In the genomic region with DNA sequence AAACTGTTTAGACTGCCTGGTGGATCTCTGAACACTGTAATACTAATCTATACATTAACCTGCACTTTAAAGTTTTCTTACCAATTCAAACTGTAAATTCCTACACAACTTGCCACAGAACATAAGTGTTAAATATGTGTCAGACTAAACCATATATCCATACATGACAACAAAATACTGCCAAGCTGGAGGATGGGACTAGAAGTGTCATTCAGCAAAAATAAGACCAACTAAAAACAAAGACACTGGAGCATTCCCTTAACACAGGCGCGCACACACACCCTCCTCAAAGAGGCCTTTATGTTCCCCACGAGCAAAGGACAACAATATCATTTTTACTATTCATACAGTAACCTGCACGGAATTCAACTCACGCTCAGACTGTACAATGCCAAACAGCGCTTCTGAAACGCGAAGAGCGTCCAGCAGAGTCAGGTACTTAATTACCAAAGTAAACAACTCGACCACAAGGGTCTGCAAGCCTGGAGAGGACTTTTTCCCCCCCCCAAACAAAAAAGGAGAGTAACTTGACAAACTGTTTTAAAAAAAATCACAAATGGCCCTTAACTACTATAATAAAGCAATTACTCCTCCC, we compare ENCODE assay signal across 1 cellular context.
TF ChIP-seq lines count a peak whose summit lies in the region.

No MANE protein-coding gene starts in this region.

TF ChIP-seq in K562, 482 proteins besides CTCF, POLR2A, EP300 and RAD21:
- TF ChIP-seq TBL1XR1 (IDR thresholded peaks at IDR 0.05; ENCODE audit: low read length in 2 of 2), result no peak
- TF ChIP-seq, protein P1, sequence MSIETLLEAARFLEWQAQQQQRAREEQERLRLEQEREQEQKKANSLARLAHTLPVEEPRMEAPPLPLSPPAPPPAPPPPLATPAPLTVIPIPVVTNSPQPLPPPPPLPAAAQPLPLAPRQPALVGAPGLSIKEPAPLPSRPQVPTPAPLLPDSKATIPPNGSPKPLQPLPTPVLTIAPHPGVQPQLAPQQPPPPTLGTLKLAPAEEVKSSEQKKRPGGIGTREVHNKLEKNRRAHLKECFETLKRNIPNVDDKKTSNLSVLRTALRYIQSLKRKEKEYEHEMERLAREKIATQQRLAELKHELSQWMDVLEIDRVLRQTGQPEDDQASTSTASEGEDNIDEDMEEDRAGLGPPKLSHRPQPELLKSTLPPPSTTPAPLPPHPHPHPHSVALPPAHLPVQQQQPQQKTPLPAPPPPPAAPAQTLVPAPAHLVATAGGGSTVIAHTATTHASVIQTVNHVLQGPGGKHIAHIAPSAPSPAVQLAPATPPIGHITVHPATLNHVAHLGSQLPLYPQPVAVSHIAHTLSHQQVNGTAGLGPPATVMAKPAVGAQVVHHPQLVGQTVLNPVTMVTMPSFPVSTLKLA (conservative IDR thresholded peaks at IDR 0.05), result peak in 1 of 2 experiments; percentile 35; a peak in 1 of 4 replicates
- TF ChIP-seq EHMT2 (IDR thresholded peaks at IDR 0.05), result no peak
- TF ChIP-seq NCOA1 (IDR thresholded peaks at IDR 0.05; ENCODE audit: low read depth), result 0 out of 2 replicates have a peak, but pooled peaks have one; percentile 8
- 0 out of 2 replicates have a peak, but pooled peaks have one; percentile 15 for TF ChIP-seq EP400 (IDR thresholded peaks at IDR 0.05)
- TF ChIP-seq MECOM (CRISPR knock-in tag; IDR thresholded peaks at IDR 0.05), result no peak
- TF ChIP-seq C11orf30 (IDR thresholded peaks at IDR 0.05; ENCODE audit: low read depth), result peak; percentile 67
- TF ChIP-seq, protein P2, sequence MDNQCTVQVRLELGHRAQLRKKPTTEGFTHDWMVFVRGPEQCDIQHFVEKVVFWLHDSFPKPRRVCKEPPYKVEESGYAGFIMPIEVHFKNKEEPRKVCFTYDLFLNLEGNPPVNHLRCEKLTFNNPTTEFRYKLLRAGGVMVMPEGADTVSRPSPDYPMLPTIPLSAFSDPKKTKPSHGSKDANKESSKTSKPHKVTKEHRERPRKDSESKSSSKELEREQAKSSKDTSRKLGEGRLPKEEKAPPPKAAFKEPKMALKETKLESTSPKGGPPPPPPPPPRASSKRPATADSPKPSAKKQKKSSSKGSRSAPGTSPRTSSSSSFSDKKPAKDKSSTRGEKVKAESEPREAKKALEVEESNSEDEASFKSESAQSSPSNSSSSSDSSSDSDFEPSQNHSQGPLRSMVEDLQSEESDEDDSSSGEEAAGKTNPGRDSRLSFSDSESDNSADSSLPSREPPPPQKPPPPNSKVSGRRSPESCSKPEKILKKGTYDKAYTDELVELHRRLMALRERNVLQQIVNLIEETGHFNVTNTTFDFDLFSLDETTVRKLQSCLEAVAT (IDR thresholded peaks at IDR 0.05), result peak in 1 of 2 experiments; percentile 23; a peak in 1 of 4 replicates
- TF ChIP-seq HDAC1 (IDR thresholded peaks at IDR 0.05), result peak in 1 of 2 experiments; percentile 22; a peak in 1 of 4 replicates
- TF ChIP-seq FOXA3 (CRISPR knock-in tag; conservative IDR thresholded peaks at IDR 0.05 in 1 of 2, IDR thresholded peaks at IDR 0.05 in 1 of 2), result peak; percentile 60 to 91; a peak in 3 of 4 replicates
- TF ChIP-seq, protein P3, sequence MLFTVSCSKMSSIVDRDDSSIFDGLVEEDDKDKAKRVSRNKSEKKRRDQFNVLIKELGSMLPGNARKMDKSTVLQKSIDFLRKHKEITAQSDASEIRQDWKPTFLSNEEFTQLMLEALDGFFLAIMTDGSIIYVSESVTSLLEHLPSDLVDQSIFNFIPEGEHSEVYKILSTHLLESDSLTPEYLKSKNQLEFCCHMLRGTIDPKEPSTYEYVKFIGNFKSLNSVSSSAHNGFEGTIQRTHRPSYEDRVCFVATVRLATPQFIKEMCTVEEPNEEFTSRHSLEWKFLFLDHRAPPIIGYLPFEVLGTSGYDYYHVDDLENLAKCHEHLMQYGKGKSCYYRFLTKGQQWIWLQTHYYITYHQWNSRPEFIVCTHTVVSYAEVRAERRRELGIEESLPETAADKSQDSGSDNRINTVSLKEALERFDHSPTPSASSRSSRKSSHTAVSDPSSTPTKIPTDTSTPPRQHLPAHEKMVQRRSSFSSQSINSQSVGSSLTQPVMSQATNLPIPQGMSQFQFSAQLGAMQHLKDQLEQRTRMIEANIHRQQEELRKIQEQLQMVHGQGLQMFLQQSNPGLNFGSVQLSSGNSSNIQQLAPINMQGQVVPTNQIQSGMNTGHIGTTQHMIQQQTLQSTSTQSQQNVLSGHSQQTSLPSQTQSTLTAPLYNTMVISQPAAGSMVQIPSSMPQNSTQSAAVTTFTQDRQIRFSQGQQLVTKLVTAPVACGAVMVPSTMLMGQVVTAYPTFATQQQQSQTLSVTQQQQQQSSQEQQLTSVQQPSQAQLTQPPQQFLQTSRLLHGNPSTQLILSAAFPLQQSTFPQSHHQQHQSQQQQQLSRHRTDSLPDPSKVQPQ (CRISPR knock-in tag; IDR thresholded peaks at IDR 0.05; ENCODE audit: borderline replicate concordance), result no peak
- TF ChIP-seq ZNF316 (IDR thresholded peaks at IDR 0.05), result peak; percentile 59
